8 cellular contexts compared by ENCODE assay signal in the genomic region with DNA sequence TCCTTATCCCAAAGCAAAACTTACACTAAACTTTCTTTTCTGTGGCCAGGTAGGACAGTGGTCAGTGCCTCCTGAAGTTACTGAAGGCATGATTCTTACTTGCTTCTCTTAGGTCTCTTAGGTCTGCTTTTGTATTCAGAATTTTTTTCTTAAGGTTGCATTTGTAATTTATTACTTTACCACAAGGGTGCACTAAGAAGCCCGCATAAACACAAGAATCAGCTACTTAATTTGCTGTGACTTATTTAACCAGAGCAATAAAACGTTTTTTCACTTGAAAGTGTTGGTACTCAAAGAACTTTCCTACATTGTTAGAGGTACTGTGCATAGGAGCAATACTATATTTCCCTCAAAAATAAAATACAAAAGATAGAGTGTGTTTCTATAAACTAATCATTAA.
A peak's percentile ranks its signal among the peaks of the same experiment; 100 is the strongest.
DNase-seq lines count a peak whose midpoint lies in the region; ATAC-seq, FAIRE-seq and TF ChIP-seq lines count a peak whose summit lies in the region.

No MANE protein-coding gene starts in this region.

- H3K36me3 ChIP-seq in A673 (ENCODE audit: insufficient read depth, low read length, poor library complexity, severe bottlenecking) = no peaks in the 10 kb centered on the region
- no peaks in the 10 kb centered on the region for H3K36me3 ChIP-seq in Peyer's patch

- no peak overlapping the region for H3K4me3 Mint-ChIP-seq in CD14-positive monocyte

- TF ChIP-seq CTCF in A673 (conservative IDR thresholded peaks at IDR 0.05; ENCODE audit: low read depth, low read length) (peak; percentile 63), Peyer's patch (IDR thresholded peaks at IDR 0.05) (peak in 4 of 6 experiments; percentile 18 to 41 (median 30)), GM20000 (IDR thresholded peaks at IDR 0.05; ENCODE audit: extremely low read depth, missing control alignments) (no peak), CD14-positive monocyte (IDR thresholded peaks at IDR 0.05) (no peak)

- H3K27ac Mint-ChIP-seq in CD14-positive monocyte = no peak overlapping the region

- peak; percentile 63 for ATAC-seq in GM21529 (IDR thresholded peaks at IDR 0.05; ENCODE audit: unreplicated experiment)

- H3K27ac ChIP-seq in A673 (ENCODE audit: low read depth, low read length, poor library complexity, severe bottlenecking) = no peak overlapping the region
- no peak overlapping the region for H3K27ac ChIP-seq in Peyer's patch

- BruUV-seq in A673 (replicated peaks; lab: Mats Ljungman, UMichigan) = no TSS peak

- H3K4me1 ChIP-seq in A673 (ENCODE audit: insufficient read depth, low read length, poor library complexity, severe bottlenecking) = peaks cover 18% of the 10 kb centered on the region
- no peaks in the 10 kb centered on the region for H3K4me1 ChIP-seq in Peyer's patch

- peaks cover 0 to 2% (median 2%) of the 10 kb centered on the region in 7 donors for H3K9me3 Mint-ChIP-seq in CD14-positive monocyte

- H3K27me3 Mint-ChIP-seq in CD14-positive monocyte (ENCODE audit: low read depth in 3 of 3) = peaks cover 0 to 3% (median 0%) of the 10 kb centered on the region in 3 donors

- no peak for TF ChIP-seq POLR2A in Peyer's patch (IDR thresholded peaks at IDR 0.05)
- no peak for TF ChIP-seq POLR2A in H54 (IDR thresholded peaks at IDR 0.05; ENCODE audit: low read depth, low read length)

- FAIRE-seq in H54 (lab: Jason Lieb, UNC) = no peak

- H3K9me3 ChIP-seq in A673 (ENCODE audit: low read depth, low read length, poor library complexity, severe bottlenecking) (peaks cover 6% of the 10 kb centered on the region), Peyer's patch (no peaks in the 10 kb centered on the region)

- CTCF ChIA-PET in A673 (lab: Charles Lee) = interaction anchor here (1.0 to 2.1 kb wide), 3 partner anchors 443 to 563 kb away, joined by 3 to 8 read pairs (median 3); no protein-coding TSS in a partner anchor

- no peaks in the 10 kb centered on the region for H3K36me3 Mint-ChIP-seq in CD14-positive monocyte

- DNase-seq in A673 (ENCODE audit: low spot score) = peak; percentile 75
- no peak for DNase-seq in Peyer's patch
- peak; percentile 27 for DNase-seq in glomerular endothelial cell (ENCODE audit: extremely low read depth, low read depth, low spot score)
- DNase-seq in H54 (ENCODE audit: insufficient read length, low spot score) = no peak
- DNase-seq in GM20000 (ENCODE audit: low spot score) = no peak
- no peak for DNase-seq in stimulated activated CD4-positive, alpha-beta T cell treated with anti-CD3 and anti-CD28 coated beads, Interleukin-2, amount 100 ng/mL, for 48 hours
- DNase-seq in CD14-positive monocyte (ENCODE audit: low spot score) = no peak

- POLR2A ChIA-PET in A673 (lab: Charles Lee; ENCODE audit: low non-redundant PET) = no interaction called here

- intact Hi-C loops in A673 (cut with micrococcal nuclease; ENCODE audit: unreplicated experiment) (loop anchor here (2.0 to 5.0 kb wide), 2 partner anchors 445 to 565 kb away; no protein-coding TSS in a partner anchor), CD14-positive monocyte (cut with micrococcal nuclease) (no loop called here)

- H3K4me1 Mint-ChIP-seq in CD14-positive monocyte = peaks cover 3% of the 10 kb centered on the region

- H3K4me3 ChIP-seq in A673 (ENCODE audit: low read depth, low read length, poor library complexity, severe bottlenecking) (no peak overlapping the region), Peyer's patch (no peak overlapping the region)

- H3K27me3 ChIP-seq in A673 (replicated peaks; ENCODE audit: insufficient read depth, low read depth, low read length, poor library complexity) (no peaks in the 10 kb centered on the region), Peyer's patch (no peaks in the 10 kb centered on the region)

Comparison
In these comparisons a context has a peak if more than half of its experiments do, and no peak if none do; other contexts are left out.
1. DNase-seq: peak in A673 (single experiment) and glomerular endothelial cell (single experiment); none in Peyer's patch (0 of 3), H54 (single experiment), GM20000 (single experiment), stimulated activated CD4-positive, alpha-beta T cell treated with anti-CD3 and anti-CD28 coated beads, Interleukin-2, amount 100 ng/mL, for 48 hours (0 of 2) and CD14-positive monocyte (single experiment).
2. CTCF ChIP-seq: peak in A673 (single experiment) and Peyer's patch (4 of 6); none in GM20000 (single experiment) and CD14-positive monocyte (single experiment).